Comparison of ENCODE assay signal across 8 cellular contexts in genomic region chr19:34096020-34096915, GRCh38.
DNase-seq lines count a peak whose midpoint lies in the region; ATAC-seq and TF ChIP-seq lines count a peak whose summit lies in the region.

No MANE protein-coding gene starts in this region.

- H3K27me3 ChIP-seq in upper lobe of left lung, result no peaks in the 10 kb centered on the region

- no peak overlapping the region for H3K27ac ChIP-seq in C4-2B
- no peak overlapping the region for H3K27ac ChIP-seq in upper lobe of left lung

- no peaks in the 10 kb centered on the region for H3K36me3 ChIP-seq in upper lobe of left lung

- no peaks in the 10 kb centered on the region for H3K9me3 ChIP-seq in upper lobe of left lung

- no peaks in the 10 kb centered on the region for H3K4me1 ChIP-seq in upper lobe of left lung

- no peak for TF ChIP-seq EP300 in upper lobe of left lung (IDR thresholded peaks at IDR 0.05)

- TF ChIP-seq CTCF in C4-2B (conservative IDR thresholded peaks at IDR 0.05), result peak; percentile 82
- peak; percentile 35 for TF ChIP-seq CTCF in HFF-Myc (IDR thresholded peaks at IDR 0.05; ENCODE audit: low read depth, low read length, missing control alignments)
- TF ChIP-seq CTCF in upper lobe of left lung (IDR thresholded peaks at IDR 0.05), result peak; percentile 38 to 67 (median 50)

- no peak for TF ChIP-seq POLR2A in upper lobe of left lung (IDR thresholded peaks at IDR 0.05)

- no peak overlapping the region for H3K4me3 ChIP-seq in HFF-Myc (replicated peaks; ENCODE audit: low read depth, low read length)
- H3K4me3 ChIP-seq in upper lobe of left lung, result no peak overlapping the region

- DNase-seq in HFF-Myc (ENCODE audit: extremely low read depth, low read depth) (peak; percentile 14), NCI-H748 treated with DMSO at 0.1 percent for 48 hours (lab: John Stamatoyannopoulos, UW) (peak; percentile 77), T47D (ENCODE audit: low read depth in 1 of 2, low spot score in 1 of 2) (peak; percentile 19 to 76), iris pigment epithelial cell (ENCODE audit: low read depth) (peak; percentile 53), upper lobe of left lung (no peak)
- no peak for DNase-seq in NK-92 treated with Interleukin-12 subunit alpha and Interleukin-12 subunit beta, amount 100 ng/mL, for 24 hours (lab: John Stamatoyannopoulos, UW)

- in situ Hi-C loops in T47D (cut with HindIII; ENCODE audit: low pct_unique_long_range_greater_than_20kb, low sequenced_read_pairs), result no loop called here

- WGBS in upper lobe of left lung, 2 donors, result 23 to 29% methylated on average over 14 of the region's 14 CpGs

- ATAC-seq in upper lobe of left lung (ENCODE audit: low FRiP score in 2 of 2), result peak in 1 of 2 donors; percentile 51
- no peak for ATAC-seq in GM21723 (IDR thresholded peaks at IDR 0.05; ENCODE audit: unreplicated experiment)

Comparison
In these comparisons a context has a peak if more than half of its experiments do, and no peak if none do; other contexts are left out.
1. DNase-seq: peak in HFF-Myc (single experiment), NCI-H748 treated with DMSO at 0.1 percent for 48 hours (single experiment), T47D (2 of 2) and iris pigment epithelial cell (single experiment); none in upper lobe of left lung (0 of 2) and NK-92 treated with Interleukin-12 subunit alpha and Interleukin-12 subunit beta, amount 100 ng/mL, for 24 hours (single experiment).
2. Peak in every context shown above with its lines, with median percentiles within 50 percentile points of each other: CTCF ChIP-seq.